ENCODE assay signal across 9 cellular contexts in genomic region chr11:115930886-115931537, GRCh38.
A peak's percentile ranks its signal among the peaks of the same experiment; 100 is the strongest.
DNase-seq lines count a peak whose midpoint lies in the region; ATAC-seq and TF ChIP-seq lines count a peak whose summit lies in the region.
"Had no signal": no experiment of that assay in that cellular context is flagged by ENCODE, and none has a peak within 500 bp of the region (broad histone marks: within the 10 kb centered on the region; RNA-seq: fewer than 3 reads in every experiment).

No MANE protein-coding gene starts in this region.

- ATAC-seq in GM18499 (IDR thresholded peaks at IDR 0.05; ENCODE audit: insufficient read depth, unreplicated experiment): peak; percentile 36
- peak; percentile 33 for ATAC-seq in GM21717 (IDR thresholded peaks at IDR 0.05; ENCODE audit: unreplicated experiment)

- DNase-seq in MV-4-11 (lab: John Stamatoyannopoulos, UW) (peak; percentile 60), kidney tubule cell (ENCODE audit: low spot score) (peak; percentile 47), SHP77 treated with DMSO at 0.1 percent for 48 hours (lab: John Stamatoyannopoulos, UW) (no peak), cortex of kidney (lab: John Stamatoyannopoulos, UW) (no peak), GM10266 (ENCODE audit: extremely low spot score) (no peak), NCI-H526 (lab: John Stamatoyannopoulos, UW) (no peak)
- DNase-seq: activated CD4-positive, alpha-beta T cell treated with anti-CD3 and anti-CD28 coated beads, Interleukin-2, amount 50 U/mL, for 48 hours had no signal

- no peak for TF ChIP-seq CTCF in GM10266 (IDR thresholded peaks at IDR 0.05; ENCODE audit: control insufficient read depth, insufficient read depth, low read depth, missing control alignments)

Comparison
In these comparisons a context has a peak if more than half of its experiments do, and no peak if none do; other contexts are left out.
1. DNase-seq: peak in MV-4-11 (single experiment) and kidney tubule cell (single experiment); none in SHP77 treated with DMSO at 0.1 percent for 48 hours (single experiment), cortex of kidney (single experiment), GM10266 (single experiment) and NCI-H526 (0 of 2).